ENCODE assay signal across 9 cellular contexts in the genomic region with DNA sequence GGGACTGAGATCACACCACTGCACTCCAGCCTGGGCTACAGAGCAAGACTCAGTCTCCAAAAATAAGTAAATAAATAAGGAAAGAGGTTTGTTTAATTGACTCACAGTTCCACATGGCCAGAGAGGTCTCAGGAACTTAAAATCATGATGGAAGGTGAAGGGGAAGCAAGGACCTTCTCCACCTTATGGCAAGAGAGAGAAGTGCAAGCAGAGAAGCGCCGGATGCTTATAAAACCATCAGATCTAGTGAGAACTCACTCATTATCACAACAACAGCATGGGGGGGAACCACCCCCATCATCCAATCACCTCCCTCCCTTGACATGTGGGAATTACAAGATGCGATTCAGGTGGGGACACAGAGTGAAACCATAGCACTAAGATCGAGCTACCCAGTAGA. TPM values are rescaled to one million over a fixed set of nuclear protein-coding genes. Genes with fewer than 3 reads are reported as not detected.
A peak's percentile ranks its signal among the peaks of the same experiment; 100 is the strongest.
DNase-seq lines count a peak whose midpoint lies in the region; ATAC-seq and TF ChIP-seq lines count a peak whose summit lies in the region.
"Had no signal": no experiment of that assay in that cellular context is flagged by ENCODE, and none has a peak within 500 bp of the region (broad histone marks: within the 10 kb centered on the region; RNA-seq: fewer than 3 reads in every experiment).

No MANE protein-coding gene starts in this region.

- TF ChIP-seq CTCF in CD8-positive, alpha-beta T cell (IDR thresholded peaks at IDR 0.05), result peak; percentile 23
- TF ChIP-seq CTCF in colonic mucosa (IDR thresholded peaks at IDR 0.05), result peak; percentile 37

- POLR2A ChIA-PET in CD8-positive, alpha-beta T cell (lab: Charles Lee), result no interaction called here

- peak; percentile 34 for ATAC-seq in CD8-positive, alpha-beta T cell
- ATAC-seq in GM19397 (IDR thresholded peaks at IDR 0.05; ENCODE audit: unreplicated experiment), result peak; percentile 82

- H3K9ac ChIP-seq in colonic mucosa (ENCODE audit: low read depth in 2 of 2, low read length in 2 of 2), result no peak overlapping the region

- DNase-seq in CD8-positive, alpha-beta T cell, result no peak
- peak; percentile 55 for DNase-seq in Jurkat, Clone E6-1 (ENCODE audit: low read depth, low spot score)
- no peak for DNase-seq in colonic mucosa
- DNase-seq in GM03348 (ENCODE audit: low spot score), result no peak
- DNase-seq in NCI-H510A treated with DMSO at 0.1 percent for 48 hours (lab: John Stamatoyannopoulos, UW), result no peak
- no peak for DNase-seq in NCI-H2029 (lab: John Stamatoyannopoulos, UW)
- no peak for DNase-seq in superior temporal gyrus (ENCODE audit: extremely low spot score)
- DNase-seq: activated naive CD4-positive, alpha-beta T cell had no signal

- peaks cover 9% of the 10 kb centered on the region for H3K27me3 Mint-ChIP-seq in CD8-positive, alpha-beta T cell (ENCODE audit: low read depth)

- H3K9me3 Mint-ChIP-seq in CD8-positive, alpha-beta T cell, result peaks cover 2% of the 10 kb centered on the region

- no peaks in the 10 kb centered on the region for H3K27me3 ChIP-seq in CD8-positive, alpha-beta T cell (ENCODE audit: insufficient read depth, low read length)
- no peaks in the 10 kb centered on the region for H3K27me3 ChIP-seq in colonic mucosa

- no peaks in the 10 kb centered on the region for H3K9me3 ChIP-seq in CD8-positive, alpha-beta T cell (ENCODE audit: low read length)
- H3K9me3 ChIP-seq in colonic mucosa, result no peaks in the 10 kb centered on the region

- no peaks in the 10 kb centered on the region for H3K36me3 ChIP-seq in CD8-positive, alpha-beta T cell (ENCODE audit: insufficient read depth, low read length)
- no peaks in the 10 kb centered on the region for H3K36me3 ChIP-seq in colonic mucosa

- H3K27ac ChIP-seq in CD8-positive, alpha-beta T cell (ENCODE audit: low read depth, low read length), result no peak overlapping the region
- H3K27ac ChIP-seq in colonic mucosa, result no peak overlapping the region

- CTCF ChIA-PET in CD8-positive, alpha-beta T cell (lab: Charles Lee), result interaction anchor here (5.8 kb wide), 1 partner anchor 17 kb away, joined by 36 read pairs; no protein-coding TSS in a partner anchor

- H3K4me3 ChIP-seq in CD8-positive, alpha-beta T cell (ENCODE audit: low read depth, low read length), result no peak overlapping the region
- no peak overlapping the region for H3K4me3 ChIP-seq in Jurkat, Clone E6-1 (ENCODE audit: low read length)
- H3K4me3 ChIP-seq in colonic mucosa, result no peak overlapping the region

- H3K36me3 Mint-ChIP-seq in CD8-positive, alpha-beta T cell, result no peaks in the 10 kb centered on the region

- intact Hi-C loops in CD8-positive, alpha-beta T cell (cut with DNase I, micrococcal nuclease), result no loop called here
- intact Hi-C loops in colonic mucosa (cut with DNase I), result no loop called here

- no peaks in the 10 kb centered on the region for H3K4me1 ChIP-seq in CD8-positive, alpha-beta T cell (ENCODE audit: insufficient read depth, low read length)
- H3K4me1 ChIP-seq in colonic mucosa, result no peaks in the 10 kb centered on the region

- H3K4me1 Mint-ChIP-seq in CD8-positive, alpha-beta T cell (ENCODE audit: low read depth), result no peaks in the 10 kb centered on the region

- H3K4me3 Mint-ChIP-seq in CD8-positive, alpha-beta T cell, result no peak overlapping the region

- no peak overlapping the region for H3K27ac Mint-ChIP-seq in CD8-positive, alpha-beta T cell

RNA-seq across cellular contexts. Expression of a gene that starts 22.8 kb away (rescaled TPM):
- 1 to 10 TPM; 5.8 to 6.6 TPM for total RNA-seq in CD8-positive, alpha-beta T cell
- 10.7 TPM for polyA plus RNA-seq in Jurkat, Clone E6-1 (2012; ENCODE audit: insufficient read depth, insufficient read length)
- 10 to 100 TPM; 67.7 to 69.6 TPM for total RNA-seq in colonic mucosa

Comparison
In these comparisons a context has a peak if more than half of its experiments do, and no peak if none do; other contexts are left out.
1. RNA of a gene that starts 22.8 kb away (total RNA-seq): 67.7 to 69.6 TPM in colonic mucosa; 5.8 to 6.6 TPM in CD8-positive, alpha-beta T cell; every median in the first group is over 4 times any median in the second.